8 cellular contexts compared by ENCODE assay signal in the genomic region with DNA sequence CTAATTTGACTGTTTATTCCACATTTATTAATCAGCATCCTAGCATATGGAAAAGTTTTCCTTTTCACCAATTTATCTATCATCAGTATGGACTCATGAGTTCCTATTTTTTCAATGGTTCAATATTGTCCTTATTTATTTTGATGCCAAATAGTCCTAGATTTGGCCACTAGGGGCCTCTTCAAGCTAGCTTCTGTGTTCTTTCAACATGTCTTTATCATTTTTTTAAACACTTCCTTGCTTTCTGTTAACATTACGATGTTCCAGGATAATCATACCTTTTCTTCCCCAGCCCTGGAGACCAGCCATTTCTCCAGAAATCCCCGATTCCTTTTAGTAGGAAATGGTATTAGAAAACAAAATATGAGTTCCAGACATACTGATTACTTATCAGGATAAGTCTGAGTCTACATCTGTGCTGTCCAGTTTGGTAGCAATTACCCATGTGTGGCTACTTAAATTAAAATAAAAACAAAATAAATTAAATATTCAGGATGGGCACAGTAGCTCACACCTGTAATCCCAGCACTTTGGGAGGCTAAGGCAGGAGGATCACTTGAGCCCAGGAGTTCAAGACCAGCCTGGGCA.
A peak's percentile ranks its signal among the peaks of the same experiment; 100 is the strongest.
DNase-seq lines count a peak whose midpoint lies in the region; ATAC-seq, FAIRE-seq and TF ChIP-seq lines count a peak whose summit lies in the region.

No MANE protein-coding gene starts in this region.

- no peak overlapping the region for H2AK5ac ChIP-seq in H9 (ENCODE audit: insufficient read length, low read length)

- H3F3A ChIP-seq in MM.1S (ENCODE audit: insufficient read depth, low read length) = no peaks in the 10 kb centered on the region

- H3K36me3 ChIP-seq in heart left ventricle (peaks cover 0 to 12% (median 0%) of the 10 kb centered on the region in 9 donors), MM.1S (replicated peaks; ENCODE audit: insufficient read depth, low read length) (no peaks in the 10 kb centered on the region), astrocyte (ENCODE audit: insufficient read depth, low read length) (no peaks in the 10 kb centered on the region), HepG2 (replicated peaks in 1 of 2; ENCODE audit: control insufficient read depth in 1 of 2, insufficient read depth in 2 of 2, low read length in 2 of 2) (no peaks in the 10 kb centered on the region)

- H3K9me3 Mint-ChIP-seq in H9 (no peaks in the 10 kb centered on the region), astrocyte (ENCODE audit: unreplicated experiment) (no peaks in the 10 kb centered on the region)
- no peaks in the 10 kb centered on the region for H3K9me3 Mint-ChIP-seq in activated T-helper 17 cell treated with anti-CD3 and anti-CD28 coated beads, Interleukin-2, amount 50 U/mL, for 72 hours

- H3K4me3 ChIP-seq in heart left ventricle (no peak overlapping the region), MM.1S (ENCODE audit: low read length) (no peak overlapping the region), astrocyte (ENCODE audit: insufficient read depth, low read depth, low read length) (no peak overlapping the region), HepG2 (replicated peaks in 1 of 3; ENCODE audit: insufficient read depth in 1 of 3, low read depth in 2 of 3, low read length in 3 of 3) (no peak overlapping the region)

- no peak overlapping the region for H4K91ac ChIP-seq in H9 (ENCODE audit: insufficient read length, low read depth, low read length)

- H3K18ac ChIP-seq in H9 (ENCODE audit: insufficient read length, low read depth, low read length) = no peak overlapping the region

- H2BK120ac ChIP-seq in H9 (ENCODE audit: low read depth, low read length, poor library complexity, severe bottlenecking) = no peak overlapping the region

- H3K23ac ChIP-seq in H9 (ENCODE audit: insufficient read length, low read depth, low read length) = no peak overlapping the region

- H2BK15ac ChIP-seq in H9 (ENCODE audit: low read depth, low read length) = no peak overlapping the region

- no peak overlapping the region for H3K14ac ChIP-seq in H9 (ENCODE audit: insufficient read depth, low read length)

- intact Hi-C loops in heart left ventricle (cut with DNase I) = loop anchor here in 9 of 10 donors (2.0 to 10.0 kb wide), 5 partner anchors 88 to 124 kb away; no protein-coding TSS in a partner anchor
- intact Hi-C loops in Right ventricle myocardium inferior (cut with DNase I) = loop anchor here (5.0 to 10.0 kb wide), 2 partner anchors 88 to 124 kb away; no protein-coding TSS in a partner anchor
- intact Hi-C loops in HepG2 (cut with micrococcal nuclease; ENCODE audit: unreplicated experiment) = loop anchor here (1.0 kb wide), 2 partner anchors 96 to 122 kb away; no protein-coding TSS in a partner anchor

- H3K23me2 ChIP-seq in H9 (ENCODE audit: insufficient read length, low read depth, low read length, poor library complexity, severe bottlenecking) = no peaks in the 10 kb centered on the region

- POLR2A ChIA-PET in HepG2 (lab: Yijun Ruan, JAX) = no interaction called here

- no peak overlapping the region for H2BK5ac ChIP-seq in H9 (ENCODE audit: insufficient read length, low read length)

- FAIRE-seq in astrocyte (lab: Jason Lieb, UNC) (no peak), HepG2 (lab: Jason Lieb, UNC) (peak; percentile 51)

- H3K27me3 ChIP-seq in heart left ventricle (no peaks in the 10 kb centered on the region), H9 (ENCODE audit: insufficient read depth, low read length) (no peaks in the 10 kb centered on the region), MM.1S (replicated peaks; ENCODE audit: insufficient read depth, low read length) (no peaks in the 10 kb centered on the region), astrocyte (ENCODE audit: insufficient read depth, low read length) (no peaks in the 10 kb centered on the region), HepG2 (ENCODE audit: control insufficient read depth in 1 of 2, insufficient read depth in 2 of 2, low read length in 2 of 2) (no peaks in the 10 kb centered on the region)

- no peak overlapping the region for H4K8ac ChIP-seq in H9 (replicated peaks; ENCODE audit: insufficient read length, low read depth, low read length)

- H3K36me3 Mint-ChIP-seq in H9 (ENCODE audit: insufficient read depth in 1 of 3, low read depth in 3 of 3) = no peaks in the 10 kb centered on the region
- peaks cover 2% of the 10 kb centered on the region for H3K36me3 Mint-ChIP-seq in astrocyte (ENCODE audit: low read depth, unreplicated experiment)
- H3K36me3 Mint-ChIP-seq in activated T-helper 17 cell treated with anti-CD3 and anti-CD28 coated beads, Interleukin-2, amount 50 U/mL, for 72 hours (ENCODE audit: low read depth) = no peaks in the 10 kb centered on the region

- H3K9me3 ChIP-seq in heart left ventricle (no peaks in the 10 kb centered on the region), H9 (ENCODE audit: control insufficient read depth, low read depth, low read length) (no peaks in the 10 kb centered on the region), MM.1S (replicated peaks; ENCODE audit: insufficient read depth, low read length) (no peaks in the 10 kb centered on the region), astrocyte (ENCODE audit: insufficient read depth, low read depth, low read length) (no peaks in the 10 kb centered on the region), HepG2 (ENCODE audit: low read length) (no peaks in the 10 kb centered on the region)

- H4K20me1 ChIP-seq in H9 (ENCODE audit: control insufficient read depth, insufficient read depth, insufficient read length) = no peaks in the 10 kb centered on the region
- H4K20me1 ChIP-seq in MM.1S (ENCODE audit: insufficient read depth, low read length) = no peaks in the 10 kb centered on the region
- no peaks in the 10 kb centered on the region for H4K20me1 ChIP-seq in astrocyte (ENCODE audit: insufficient read depth, low read length)
- no peaks in the 10 kb centered on the region for H4K20me1 ChIP-seq in HepG2 (ENCODE audit: insufficient read depth, low read length)

- no TSS peak for BruUV-seq in HepG2 (replicated peaks; lab: Mats Ljungman, UMichigan)

- TF ChIP-seq RAD21 in HepG2 (CRISPR knock-in tag; IDR thresholded peaks at IDR 0.05) = 0 out of 2 replicates have a peak, but pooled peaks have one; percentile 28

- ATAC-seq in heart left ventricle = no peak
- no peak for ATAC-seq in Right ventricle myocardium inferior
- peak; percentile 88 for ATAC-seq in HepG2
- ATAC-seq in activated T-helper 17 cell treated with anti-CD3 and anti-CD28 coated beads, Interleukin-2, amount 50 U/mL, for 72 hours (replicated peaks) = no peak

- DNase-seq in heart left ventricle (no peak), Right ventricle myocardium inferior (ENCODE audit: missing footprints) (no peak), H9 (no peak), MM.1S (peak; percentile 24), astrocyte (ENCODE audit: low read depth) (peak; percentile 18), HepG2 (ENCODE audit: low spot score) (peak; percentile 46)
- DNase-seq in activated effector memory CD4-positive, alpha-beta T cell treated with anti-CD3 and anti-CD28 coated beads, Interleukin-2, amount 50 U/mL, for 16 hours = no peak

- in situ Hi-C loops in HepG2 (cut with HindIII; ENCODE audit: extremely low pct_ligation_motif_present, low pct_unique_long_range_greater_than_20kb) = loop anchor here (5.0 kb wide), 1 partner anchor 124 kb away; no protein-coding TSS in a partner anchor

- H3K4me1 Mint-ChIP-seq in H9 (peaks cover 4 to 10% of the 10 kb centered on the region in 2 experiments; a peak in 3 of 4 replicates), astrocyte (ENCODE audit: low read depth, unreplicated experiment) (peaks cover 6% of the 10 kb centered on the region)
- no peaks in the 10 kb centered on the region for H3K4me1 Mint-ChIP-seq in activated T-helper 17 cell treated with anti-CD3 and anti-CD28 coated beads, Interleukin-2, amount 50 U/mL, for 72 hours

- CTCF ChIA-PET in HepG2 (lab: Yijun Ruan, JAX; ENCODE audit: low intra/inter-chr PET ratio, low total read pairs) = interaction anchor here (3.8 kb wide), 1 partner anchor 122 kb away, joined by 30 read pairs; no protein-coding TSS in a partner anchor

- 22 to 47% (median 40%) methylated on average over 2 of the region's 2 CpGs for WGBS in heart left ventricle, 4 donors
- WGBS in H9 (ENCODE audit: extremely low coverage, insufficient read length, low lambda C conversion rate) = no CpG with 5 or more reads among the region's 2 CpGs
- WGBS in HepG2 (ENCODE audit: low lambda C conversion rate) = 31% methylated on average over 2 of the region's 2 CpGs

- H3K27ac Mint-ChIP-seq in H9 (no peak overlapping the region), astrocyte (ENCODE audit: unreplicated experiment) (no peak overlapping the region)
- H3K27ac Mint-ChIP-seq in activated T-helper 17 cell treated with anti-CD3 and anti-CD28 coated beads, Interleukin-2, amount 50 U/mL, for 72 hours = no peak overlapping the region

- no peaks in the 10 kb centered on the region for H3K9me2 ChIP-seq in MM.1S (replicated peaks; ENCODE audit: insufficient read depth, low read length)

- H3K27me3 Mint-ChIP-seq in H9 (ENCODE audit: low read depth) (no peaks in the 10 kb centered on the region), astrocyte (ENCODE audit: low read depth, unreplicated experiment) (no peaks in the 10 kb centered on the region)
- H3K27me3 Mint-ChIP-seq in activated T-helper 17 cell treated with anti-CD3 and anti-CD28 coated beads, Interleukin-2, amount 50 U/mL, for 72 hours = no peaks in the 10 kb centered on the region

- H2BK20ac ChIP-seq in H9 (ENCODE audit: low read depth, low read length, poor library complexity, severe bottlenecking) = no peak overlapping the region

- H2BK12ac ChIP-seq in H9 (ENCODE audit: insufficient read length, low read depth, low read length) = no peak overlapping the region

- H3K4me2 ChIP-seq in H9 (ENCODE audit: insufficient read depth, insufficient read length, low read length) (no peak overlapping the region), MM.1S (ENCODE audit: low read depth, low read length) (no peak overlapping the region), astrocyte (ENCODE audit: low read length) (peak overlapping the region; percentile 19), HepG2 (ENCODE audit: low read depth, low read length) (no peak overlapping the region; the same call in 1 of the 2 replicates)

- no peak overlapping the region for H3K4ac ChIP-seq in H9 (ENCODE audit: low read depth, low read length)

- no peaks in the 10 kb centered on the region for H3K79me2 ChIP-seq in H9 (ENCODE audit: insufficient read depth, low read length)
- H3K79me2 ChIP-seq in MM.1S (ENCODE audit: low read length) = no peaks in the 10 kb centered on the region
- no peaks in the 10 kb centered on the region for H3K79me2 ChIP-seq in astrocyte (ENCODE audit: insufficient read depth, low read length)
- no peaks in the 10 kb centered on the region for H3K79me2 ChIP-seq in HepG2 (ENCODE audit: insufficient read depth, low read length)

- peak; percentile 39 to 69 (median 56) for TF ChIP-seq CTCF in heart left ventricle (IDR thresholded peaks at IDR 0.05)
- peak; percentile 79 for TF ChIP-seq CTCF in H9 (conservative IDR thresholded peaks at IDR 0.05)
- TF ChIP-seq CTCF in MM.1S (IDR thresholded peaks at IDR 0.05; ENCODE audit: low read length) = peak; percentile 61
- TF ChIP-seq CTCF in astrocyte (IDR thresholded peaks at IDR 0.05; ENCODE audit: insufficient read depth, low read depth, low read length) = peak; percentile 64
- TF ChIP-seq CTCF in HepG2 (CRISPR knock-in tag; IDR thresholded peaks at IDR 0.05) = peak; percentile 43

- H3K27ac ChIP-seq in heart left ventricle = no peak overlapping the region
- no peak overlapping the region for H3K27ac ChIP-seq in H9 (ENCODE audit: insufficient read length, low read depth, low read length)
- H3K27ac ChIP-seq in MM.1S (ENCODE audit: low read length) = no peak overlapping the region
- no peak overlapping the region for H3K27ac ChIP-seq in astrocyte (ENCODE audit: low read depth, low read length)
- H3K27ac ChIP-seq in HepG2 (ENCODE audit: extremely low read length, insufficient read depth, low read length) = no peak overlapping the region

- H3K9ac ChIP-seq in H9 (ENCODE audit: extremely low read depth, insufficient read length, low read length) = no peak overlapping the region
- H3K9ac ChIP-seq in MM.1S (ENCODE audit: low read length) = no peak overlapping the region
- no peak overlapping the region for H3K9ac ChIP-seq in astrocyte (ENCODE audit: low read length)
- H3K9ac ChIP-seq in HepG2 (ENCODE audit: insufficient read depth, low read depth, low read length) = no peak overlapping the region

- H2AFZ ChIP-seq in H9 (ENCODE audit: low read length) (no peak overlapping the region), MM.1S (ENCODE audit: low read length) (no peak overlapping the region), astrocyte (ENCODE audit: low read depth, low read length) (no peak overlapping the region), HepG2 (ENCODE audit: low read length) (no peak overlapping the region)

- TF ChIP-seq EP300 in HepG2 (IDR thresholded peaks at IDR 0.05; ENCODE audit: low read depth in 2 of 2, low read length in 2 of 2) (no peak), HepG2 (CRISPR knock-in tag; IDR thresholded peaks at IDR 0.05; ENCODE audit: borderline replicate concordance) (no peak)

- H3T11ph ChIP-seq in H9 (ENCODE audit: low read length) = no peak overlapping the region

- H4K5ac ChIP-seq in H9 (ENCODE audit: insufficient read length, low read depth, low read length) = no peak overlapping the region

- H3K56ac ChIP-seq in H9 (ENCODE audit: insufficient read length, low read depth, low read length) = no peak overlapping the region

- no peaks in the 10 kb centered on the region for H3K79me1 ChIP-seq in H9 (ENCODE audit: insufficient read depth, low read depth, low read length, poor library complexity, severe bottlenecking)

- no peak overlapping the region for H3K4me3 Mint-ChIP-seq in H9
- H3K4me3 Mint-ChIP-seq in astrocyte (ENCODE audit: unreplicated experiment) = no peak overlapping the region
- H3K4me3 Mint-ChIP-seq in activated T-helper 17 cell treated with anti-CD3 and anti-CD28 coated beads, Interleukin-2, amount 50 U/mL, for 72 hours = no peak overlapping the region

- no peak for TF ChIP-seq POLR2A in heart left ventricle (IDR thresholded peaks at IDR 0.05)
- no peak for TF ChIP-seq POLR2A in HepG2 (IDR thresholded peaks at IDR 0.05; ENCODE audit: insufficient read depth in 1 of 2, low read depth in 2 of 2, low read length in 2 of 2)

- H3K4me1 ChIP-seq in heart left ventricle = peaks cover 0 to 3% (median 0%) of the 10 kb centered on the region in 12 donors
- no peaks in the 10 kb centered on the region for H3K4me1 ChIP-seq in H9 (ENCODE audit: insufficient read depth, low read length)
- H3K4me1 ChIP-seq in MM.1S (ENCODE audit: low read length) = no peaks in the 10 kb centered on the region
- H3K4me1 ChIP-seq in astrocyte (ENCODE audit: insufficient read depth, low read length) = no peaks in the 10 kb centered on the region
- H3K4me1 ChIP-seq in HepG2 (ENCODE audit: insufficient read depth, low read length) = no peaks in the 10 kb centered on the region

Comparison
In these comparisons a context has a peak if more than half of its experiments do, and no peak if none do; other contexts are left out.
1. DNase-seq: peak in MM.1S (single experiment), astrocyte (single experiment) and HepG2 (single experiment); none in heart left ventricle (0 of 5), Right ventricle myocardium inferior (single experiment), H9 (single experiment) and activated effector memory CD4-positive, alpha-beta T cell treated with anti-CD3 and anti-CD28 coated beads, Interleukin-2, amount 50 U/mL, for 16 hours (single experiment).
2. Peak in every context shown above with its lines, with median percentiles within 50 percentile points of each other: CTCF ChIP-seq.